ENCODE assay signal across 11 cellular contexts in genomic region chr15:101613130-101614000, GRCh38. TPM values are rescaled to one million over a fixed set of nuclear protein-coding genes. Genes with fewer than 3 reads are reported as not detected.
A peak's percentile ranks its signal among the peaks of the same experiment; 100 is the strongest.
DNase-seq lines count a peak whose midpoint lies in the region; ATAC-seq, FAIRE-seq and TF ChIP-seq lines count a peak whose summit lies in the region.
"Had no signal": no experiment of that assay in that cellular context is flagged by ENCODE, and none has a peak within 500 bp of the region (broad histone marks: within the 10 kb centered on the region; RNA-seq: fewer than 3 reads in every experiment).

No MANE protein-coding gene starts in this region.

- H3K9me3 Mint-ChIP-seq in activated CD8-positive, alpha-beta memory T cell treated with anti-CD3 and anti-CD28 coated beads, Interleukin-2, amount 10 ng/mL, durations not matched to agents 7 days and 5 days (ENCODE audit: low read depth): no peaks in the 10 kb centered on the region
- H3K9me3 Mint-ChIP-seq: activated naive CD4-positive, alpha-beta T cell treated with anti-CD3 and anti-CD28 coated beads, Interleukin-2, amount 10 ng/mL, durations not matched to agents 7 days and 5 days had no signal

- H3K4me1 Mint-ChIP-seq in activated CD8-positive, alpha-beta memory T cell treated with anti-CD3 and anti-CD28 coated beads, Interleukin-2, amount 10 ng/mL, durations not matched to agents 7 days and 5 days: no peaks in the 10 kb centered on the region
- H3K4me1 Mint-ChIP-seq: activated naive CD4-positive, alpha-beta T cell treated with anti-CD3 and anti-CD28 coated beads, Interleukin-2, amount 10 ng/mL, durations not matched to agents 7 days and 5 days had no signal

- H3K79me2 ChIP-seq in osteoblast (ENCODE audit: insufficient read depth, low read length): no peaks in the 10 kb centered on the region

- H3K4me2 ChIP-seq in osteoblast (ENCODE audit: insufficient read depth, low read length): no peak overlapping the region

- H2AFZ ChIP-seq in osteoblast (ENCODE audit: low read length): no peak overlapping the region

- no peaks in the 10 kb centered on the region for H3K9me3 ChIP-seq in osteoblast (ENCODE audit: low read depth, low read length)

- H3K36me3 Mint-ChIP-seq in activated CD8-positive, alpha-beta memory T cell treated with anti-CD3 and anti-CD28 coated beads, Interleukin-2, amount 10 ng/mL, durations not matched to agents 7 days and 5 days: no peaks in the 10 kb centered on the region
- H3K36me3 Mint-ChIP-seq: activated naive CD4-positive, alpha-beta T cell treated with anti-CD3 and anti-CD28 coated beads, Interleukin-2, amount 10 ng/mL, durations not matched to agents 7 days and 5 days had no signal

- H3K27ac Mint-ChIP-seq in activated CD8-positive, alpha-beta memory T cell treated with anti-CD3 and anti-CD28 coated beads, Interleukin-2, amount 10 ng/mL, durations not matched to agents 7 days and 5 days: no peak overlapping the region
- H3K27ac Mint-ChIP-seq: activated naive CD4-positive, alpha-beta T cell treated with anti-CD3 and anti-CD28 coated beads, Interleukin-2, amount 10 ng/mL, durations not matched to agents 7 days and 5 days had no signal

- H3K4me3 ChIP-seq in fibroblast of mammary gland (ENCODE audit: control insufficient read depth, low read depth, low read length): no peak overlapping the region
- no peak overlapping the region for H3K4me3 ChIP-seq in osteoblast (ENCODE audit: insufficient read depth, low read length)

- CTCF ChIA-PET in activated CD8-positive, alpha-beta memory T cell treated with anti-CD3 and anti-CD28 coated beads, Interleukin-2, amount 10 ng/mL, durations not matched to agents 7 days and 5 days (lab: Charles Lee): no interaction called here

- H3K27me3 Mint-ChIP-seq in activated CD8-positive, alpha-beta memory T cell treated with anti-CD3 and anti-CD28 coated beads, Interleukin-2, amount 10 ng/mL, durations not matched to agents 7 days and 5 days: no peaks in the 10 kb centered on the region
- H3K27me3 Mint-ChIP-seq: activated naive CD4-positive, alpha-beta T cell treated with anti-CD3 and anti-CD28 coated beads, Interleukin-2, amount 10 ng/mL, durations not matched to agents 7 days and 5 days had no signal

- no peaks in the 10 kb centered on the region for H3K36me3 ChIP-seq in osteoblast (ENCODE audit: insufficient read depth, low read length)

- no peak overlapping the region for H3K27ac ChIP-seq in osteoblast (ENCODE audit: low read depth, low read length)

- TF ChIP-seq POLR2A in GM12892 (IDR thresholded peaks at IDR 0.05; ENCODE audit: low read depth, low read length): no peak

- no peak for TF ChIP-seq CTCF in fibroblast of mammary gland (conservative IDR thresholded peaks at IDR 0.05; ENCODE audit: control insufficient read depth, insufficient read depth, low read depth, low read length)
- TF ChIP-seq CTCF in osteoblast (IDR thresholded peaks at IDR 0.05; ENCODE audit: extremely low read depth, low read depth, low read length): no peak

- H3K4me3 Mint-ChIP-seq in activated CD8-positive, alpha-beta memory T cell treated with anti-CD3 and anti-CD28 coated beads, Interleukin-2, amount 10 ng/mL, durations not matched to agents 7 days and 5 days: no peak overlapping the region
- H3K4me3 Mint-ChIP-seq: activated naive CD4-positive, alpha-beta T cell treated with anti-CD3 and anti-CD28 coated beads, Interleukin-2, amount 10 ng/mL, durations not matched to agents 7 days and 5 days had no signal

- H3K4me1 ChIP-seq in osteoblast (ENCODE audit: insufficient read depth, low read length): peaks cover 10% of the 10 kb centered on the region

- DNase-seq in DMS53 (lab: John Stamatoyannopoulos, UW): peak; percentile 73
- peak; percentile 71 to 91 for DNase-seq in NCI-H524 (lab: John Stamatoyannopoulos, UW)
- peak; percentile 35 for DNase-seq in fibroblast of mammary gland (ENCODE audit: low read depth)
- peak; percentile 71 for DNase-seq in osteoblast (ENCODE audit: insufficient read length, low spot score, missing footprints)
- DNase-seq in GM12892 (ENCODE audit: insufficient read length): no peak
- DNase-seq in activated CD8-positive, alpha-beta memory T cell treated with anti-CD3 and anti-CD28 coated beads, Interleukin-2, amount 10 ng/mL, durations not matched to agents 7 days and 5 days: no peak
- DNase-seq: activated naive CD4-positive, alpha-beta T cell treated with anti-CD3 and anti-CD28 coated beads, Interleukin-2, amount 10 ng/mL, durations not matched to agents 7 days and 5 days; HCEC 1CT; kidney glomerular epithelial cell had no signal

- no peaks in the 10 kb centered on the region for H4K20me1 ChIP-seq in osteoblast (ENCODE audit: insufficient read depth, low read length)

- ATAC-seq in HG02884 (IDR thresholded peaks at IDR 0.05; ENCODE audit: unreplicated experiment) (no peak), GM19351 (IDR thresholded peaks at IDR 0.05; ENCODE audit: unreplicated experiment) (no peak)
- ATAC-seq in activated CD8-positive, alpha-beta memory T cell treated with anti-CD3 and anti-CD28 coated beads, Interleukin-2, amount 10 ng/mL, durations not matched to agents 7 days and 5 days: no peak

- FAIRE-seq in GM12892 (lab: Jason Lieb, UNC): no peak

- H3K27me3 ChIP-seq in osteoblast (ENCODE audit: insufficient read depth, low read length): no peaks in the 10 kb centered on the region

RNA-seq across cellular contexts. Expression of gene TM2D3, which starts 38.8 kb away (rescaled TPM):
- 31.8 and 32.6 TPM in 2 replicates for total RNA-seq in osteoblast
- polyA plus RNA-seq in GM12892 (2012; ENCODE audit: missing spikeins): 53.9 TPM
- 10 to 100 TPM; 43.2 to 51.6 TPM for total RNA-seq in activated CD8-positive, alpha-beta memory T cell treated with anti-CD3 and anti-CD28 coated beads, Interleukin-2, amount 10 ng/mL, durations not matched to agents 7 days and 5 days

Comparison
In these comparisons a context has a peak if more than half of its experiments do, and no peak if none do; other contexts are left out.
1. DNase-seq: peak in DMS53 (single experiment), NCI-H524 (2 of 2), fibroblast of mammary gland (single experiment) and osteoblast (single experiment); none in GM12892 (single experiment) and activated CD8-positive, alpha-beta memory T cell treated with anti-CD3 and anti-CD28 coated beads, Interleukin-2, amount 10 ng/mL, durations not matched to agents 7 days and 5 days (single experiment).